In the genomic region with DNA sequence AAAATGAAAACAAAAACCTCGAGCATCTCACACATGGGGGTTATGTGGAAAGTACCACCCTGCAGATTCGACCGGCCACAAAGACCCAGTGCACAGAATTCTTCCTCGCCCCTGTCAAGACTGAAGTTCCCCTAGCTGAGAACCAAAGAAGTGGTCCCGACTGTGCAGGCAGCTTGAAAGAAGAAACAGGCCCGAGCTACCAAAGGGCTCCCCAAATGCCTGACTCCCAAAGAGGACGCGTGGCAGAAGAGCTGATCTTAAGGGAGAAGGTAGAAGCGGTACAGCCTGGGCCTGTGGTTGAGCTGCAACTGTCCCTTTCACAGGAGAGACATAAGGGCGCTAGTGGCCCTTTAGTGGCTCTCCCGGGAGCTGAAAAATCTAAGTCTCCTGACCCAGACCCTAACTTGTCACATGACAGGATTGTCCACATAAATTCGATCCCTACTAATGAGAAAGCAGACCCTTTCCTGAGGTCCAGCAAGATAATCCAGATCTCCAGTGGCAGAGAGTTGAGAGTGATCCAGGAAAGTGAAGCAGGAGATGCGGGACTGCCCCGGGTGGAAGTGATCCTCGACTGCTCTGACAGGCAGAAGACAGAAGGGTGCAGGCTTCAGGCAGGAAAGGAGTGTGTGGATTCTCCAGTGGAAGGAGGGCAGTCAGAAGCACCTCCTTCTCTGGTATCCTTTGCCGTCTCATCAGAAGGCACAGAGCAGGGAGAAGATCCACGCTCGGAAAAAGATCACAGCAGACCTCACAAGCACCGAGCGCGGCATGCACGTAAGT, we compare ENCODE assay signal across 9 cellular contexts.
DNase-seq lines count a peak whose midpoint lies in the region; ATAC-seq and TF ChIP-seq lines count a peak whose summit lies in the region.
"Had no signal": no experiment of that assay in that cellular context is flagged by ENCODE, and none has a peak within 500 bp of the region (broad histone marks: within the 10 kb centered on the region; RNA-seq: fewer than 3 reads in every experiment).

No MANE protein-coding gene starts in this region.

- H3K4me1 ChIP-seq in adipocyte (ENCODE audit: control insufficient read depth, insufficient read depth, low read length): peaks cover 33% of the 10 kb centered on the region
- no peaks in the 10 kb centered on the region for H3K4me1 ChIP-seq in prostate gland (replicated peaks)

- ATAC-seq in left ventricle myocardium superior: peak; percentile 60

- H3K9ac ChIP-seq in adipocyte (ENCODE audit: low read length): peak overlapping the region; percentile 92

- H3K27ac Mint-ChIP-seq in CD14-positive monocyte: peak overlapping the region; percentile 97 to 99 (median 98)

- WGBS in prostate gland: 67% methylated on average over 22 of the region's 22 CpGs

- peaks cover 22% of the 10 kb centered on the region for H3K4me1 Mint-ChIP-seq in CD14-positive monocyte

- peaks cover 0 to 3% (median 0%) of the 10 kb centered on the region in 7 donors for H3K9me3 Mint-ChIP-seq in CD14-positive monocyte

- intact Hi-C loops in CD14-positive monocyte (cut with micrococcal nuclease) (loop anchor here in 1 of 2 donors (10.0 kb wide), 1 partner anchor 188 kb away; a partner anchor contains a TSS), left ventricle myocardium superior (cut with micrococcal nuclease) (no loop called here), prostate gland (cut with DNase I) (loop anchor here (5.0 kb wide), 1 partner anchor 35 kb away; no protein-coding TSS in a partner anchor)

- peak overlapping the region; percentile 78 to 79 for H3K27ac ChIP-seq in prostate gland

- TF ChIP-seq CTCF in CD14-positive monocyte (IDR thresholded peaks at IDR 0.05): no peak
- no peak for TF ChIP-seq CTCF in prostate gland (IDR thresholded peaks at IDR 0.05)

- peaks cover 0 to 4% (median 0%) of the 10 kb centered on the region in 3 donors for H3K27me3 Mint-ChIP-seq in CD14-positive monocyte (ENCODE audit: low read depth in 3 of 3)

- H3K36me3 ChIP-seq in adipocyte (ENCODE audit: control insufficient read depth, insufficient read depth, low read length, severe bottlenecking) (peaks cover 22% of the 10 kb centered on the region), prostate gland (peaks cover 0 to 9% of the 10 kb centered on the region in 2 donors), H7 (replicated peaks; ENCODE audit: control insufficient read depth, insufficient read depth, low read length) (no peaks in the 10 kb centered on the region)
- H3K36me3 ChIP-seq: MG63 had no signal

- H3K4me3 ChIP-seq in adipocyte (ENCODE audit: low read length) (peak overlapping the region; percentile 82), prostate gland (peak overlapping the region; percentile 0 to 9), H7 (ENCODE audit: insufficient read depth, low read depth, low read length) (no peak overlapping the region)
- H3K4me3 ChIP-seq: MG63 had no signal

- H3K4me3 Mint-ChIP-seq in CD14-positive monocyte: peak overlapping the region in 1 of 2 donors; percentile 41

- no peaks in the 10 kb centered on the region for H3K27me3 ChIP-seq in adipocyte (replicated peaks; ENCODE audit: control insufficient read depth, insufficient read depth, low read length)
- H3K27me3 ChIP-seq in prostate gland (replicated peaks; ENCODE audit: insufficient read depth): no peaks in the 10 kb centered on the region
- H3K27me3 ChIP-seq in H7 (ENCODE audit: control insufficient read depth, insufficient read depth, low read length): no peaks in the 10 kb centered on the region
- H3K27me3 ChIP-seq: MG63 had no signal

- TF ChIP-seq POLR2A in prostate gland (IDR thresholded peaks at IDR 0.05): no peak

- DNase-seq in CD14-positive monocyte (ENCODE audit: low spot score) (no peak), adipocyte (ENCODE audit: low read depth) (no peak), left ventricle myocardium superior (no peak), prostate gland (ENCODE audit: low spot score) (no peak), H7 (no peak), NCI-H1436 treated with DMSO at 0.1 percent for 48 hours (lab: John Stamatoyannopoulos, UW) (no peak)
- DNase-seq in stimulated activated CD4-positive, alpha-beta T cell treated with anti-CD3 and anti-CD28 coated beads, Interleukin-4, amount 100 ng/mL, for 24 hours: no peak
- DNase-seq in effector CD8-positive, alpha-beta T cell (lab: John Stamatoyannopoulos, UW): no peak
- DNase-seq: MG63 had no signal

- H3K9me3 ChIP-seq in adipocyte (ENCODE audit: control insufficient read depth, low read length) (no peaks in the 10 kb centered on the region), prostate gland (no peaks in the 10 kb centered on the region)
- H3K9me3 ChIP-seq: MG63 had no signal

- H3K36me3 Mint-ChIP-seq in CD14-positive monocyte: peaks cover 0 to 3% of the 10 kb centered on the region in 2 donors
